In genomic region chr3:51257865-51258264, GRCh38 we compare ENCODE assay signal across 16 cellular contexts.
DNase-seq lines count a peak whose midpoint lies in the region; ATAC-seq and TF ChIP-seq lines count a peak whose summit lies in the region.
"Had no signal": no experiment of that assay in that cellular context is flagged by ENCODE, and none has a peak within 500 bp of the region (broad histone marks: within the 10 kb centered on the region; RNA-seq: fewer than 3 reads in every experiment).

No MANE protein-coding gene starts in this region.

- H3K9me3 ChIP-seq in upper lobe of right lung, result no peaks in the 10 kb centered on the region
- H3K9me3 ChIP-seq: Caco-2 had no signal

- no peaks in the 10 kb centered on the region for H3K36me3 ChIP-seq in upper lobe of right lung

- no peak for TF ChIP-seq CTCF in upper lobe of right lung (IDR thresholded peaks at IDR 0.05)

- peaks cover 4% of the 10 kb centered on the region for H3K27me3 ChIP-seq in upper lobe of right lung

- ATAC-seq in upper lobe of right lung, result peak; percentile 68
- ATAC-seq in GM19328 (IDR thresholded peaks at IDR 0.05; ENCODE audit: unreplicated experiment), result no peak
- ATAC-seq: HCT116 had no signal

- DNase-seq in SIG-M5 treated with dmso at 0.1 percent for 504 hours (lab: John Stamatoyannopoulos, UW; ENCODE audit: unreplicated experiment) (peak; percentile 71), SIG-M5 (lab: John Stamatoyannopoulos, UW) (no peak), MV-4-11 (lab: John Stamatoyannopoulos, UW) (peak; percentile 24), SKM-1 (lab: John Stamatoyannopoulos, UW; ENCODE audit: unreplicated experiment) (peak; percentile 64), upper lobe of right lung (no peak), 8988T (no peak), NCI-H2171 treated with DMSO at 0.1 percent for 48 hours (lab: John Stamatoyannopoulos, UW) (no peak)
- DNase-seq: ACHN; C1 segment of cervical spinal cord; Caco-2; CD8-positive, alpha-beta memory T cell; DND-41; GDM1; IMR-90 had no signal

- intact Hi-C loops in upper lobe of right lung (cut with DNase I), result no loop called here

- no peaks in the 10 kb centered on the region for H3K4me1 ChIP-seq in upper lobe of right lung
- H3K4me1 ChIP-seq: Caco-2 had no signal

- H3K27ac ChIP-seq in upper lobe of right lung, result no peak overlapping the region

- H3K4me3 ChIP-seq in upper lobe of right lung, result no peak overlapping the region

Comparison
In these comparisons a context has a peak if more than half of its experiments do, and no peak if none do; other contexts are left out.
1. DNase-seq: peak in SIG-M5 treated with dmso at 0.1 percent for 504 hours (single experiment), MV-4-11 (single experiment) and SKM-1 (single experiment); none in SIG-M5 (single experiment), upper lobe of right lung (single experiment), 8988T (single experiment) and NCI-H2171 treated with DMSO at 0.1 percent for 48 hours (single experiment).